1 cellular context compared by ENCODE assay signal in the genomic region with DNA sequence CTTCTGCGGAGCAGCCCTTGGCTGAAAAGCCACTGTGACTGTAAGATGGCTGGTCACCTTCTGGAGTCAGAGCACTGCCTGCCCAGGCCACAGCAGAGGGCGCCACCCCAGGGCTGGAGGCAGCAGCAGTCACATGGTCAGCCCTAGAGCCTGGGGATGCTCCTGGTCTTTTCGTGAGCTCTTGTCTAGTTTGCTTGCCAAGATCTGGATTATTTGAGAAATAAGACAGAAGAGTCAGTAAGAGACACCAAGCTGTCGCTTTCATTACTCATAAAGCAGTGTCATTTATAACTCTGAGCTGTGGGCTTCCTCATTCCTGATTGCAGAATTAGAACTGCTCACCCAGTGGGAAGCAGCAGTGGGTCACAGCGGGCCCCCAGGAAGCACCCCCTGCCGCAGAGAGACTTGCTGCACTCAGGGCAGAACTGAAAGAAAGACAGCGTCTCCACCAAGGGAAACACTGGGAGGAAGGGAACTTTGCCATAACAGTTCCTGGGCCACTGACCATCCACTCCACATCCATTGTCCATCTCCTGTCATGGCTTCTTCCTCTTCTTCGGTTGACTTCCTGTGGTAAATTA.
TF ChIP-seq lines count a peak whose summit lies in the region.

No MANE protein-coding gene starts in this region.

TF ChIP-seq in HepG2, 621 proteins besides CTCF, POLR2A, EP300 and RAD21 (continued from another document and continues in another):
- TF ChIP-seq, protein P1, sequence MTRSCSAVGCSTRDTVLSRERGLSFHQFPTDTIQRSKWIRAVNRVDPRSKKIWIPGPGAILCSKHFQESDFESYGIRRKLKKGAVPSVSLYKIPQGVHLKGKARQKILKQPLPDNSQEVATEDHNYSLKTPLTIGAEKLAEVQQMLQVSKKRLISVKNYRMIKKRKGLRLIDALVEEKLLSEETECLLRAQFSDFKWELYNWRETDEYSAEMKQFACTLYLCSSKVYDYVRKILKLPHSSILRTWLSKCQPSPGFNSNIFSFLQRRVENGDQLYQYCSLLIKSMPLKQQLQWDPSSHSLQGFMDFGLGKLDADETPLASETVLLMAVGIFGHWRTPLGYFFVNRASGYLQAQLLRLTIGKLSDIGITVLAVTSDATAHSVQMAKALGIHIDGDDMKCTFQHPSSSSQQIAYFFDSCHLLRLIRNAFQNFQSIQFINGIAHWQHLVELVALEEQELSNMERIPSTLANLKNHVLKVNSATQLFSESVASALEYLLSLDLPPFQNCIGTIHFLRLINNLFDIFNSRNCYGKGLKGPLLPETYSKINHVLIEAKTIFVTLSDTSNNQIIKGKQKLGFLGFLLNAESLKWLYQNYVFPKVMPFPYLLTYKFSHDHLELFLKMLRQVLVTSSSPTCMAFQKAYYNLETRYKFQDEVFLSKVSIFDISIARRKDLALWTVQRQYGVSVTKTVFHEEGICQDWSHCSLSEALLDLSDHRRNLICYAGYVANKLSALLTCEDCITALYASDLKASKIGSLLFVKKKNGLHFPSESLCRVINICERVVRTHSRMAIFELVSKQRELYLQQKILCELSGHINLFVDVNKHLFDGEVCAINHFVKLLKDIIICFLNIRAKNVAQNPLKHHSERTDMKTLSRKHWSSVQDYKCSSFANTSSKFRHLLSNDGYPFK (CRISPR knock-in tag; IDR thresholded peaks at IDR 0.05; ENCODE audit: borderline replicate concordance), result no peak
- no peak for TF ChIP-seq ZNF530 (CRISPR knock-in tag; IDR thresholded peaks at IDR 0.05; ENCODE audit: low read depth)
- 0 out of 2 replicates have a peak, but pooled peaks have one; percentile 26 for TF ChIP-seq SALL1 (CRISPR knock-in tag; IDR thresholded peaks at IDR 0.05)
- no peak for TF ChIP-seq ZNF235 (CRISPR knock-in tag; IDR thresholded peaks at IDR 0.05; ENCODE audit: borderline replicate concordance)
- no peak for TF ChIP-seq CREM (IDR thresholded peaks at IDR 0.05)
- TF ChIP-seq CREM (CRISPR knock-in tag; IDR thresholded peaks at IDR 0.05), result no peak
- peak; percentile 46; the same call in 1 of the 2 replicates for TF ChIP-seq SAP130 (CRISPR knock-in tag; IDR thresholded peaks at IDR 0.05; ENCODE audit: low read depth)
- TF ChIP-seq TRIM24 (CRISPR knock-in tag; IDR thresholded peaks at IDR 0.05), result no peak
- no peak for TF ChIP-seq ZFP41 (CRISPR knock-in tag; IDR thresholded peaks at IDR 0.05; ENCODE audit: borderline replicate concordance)
- no peak for TF ChIP-seq ZNF343 (CRISPR knock-in tag; IDR thresholded peaks at IDR 0.05)
- TF ChIP-seq ELF3 (CRISPR knock-in tag; IDR thresholded peaks at IDR 0.05), result no peak
- TF ChIP-seq, protein P2, sequence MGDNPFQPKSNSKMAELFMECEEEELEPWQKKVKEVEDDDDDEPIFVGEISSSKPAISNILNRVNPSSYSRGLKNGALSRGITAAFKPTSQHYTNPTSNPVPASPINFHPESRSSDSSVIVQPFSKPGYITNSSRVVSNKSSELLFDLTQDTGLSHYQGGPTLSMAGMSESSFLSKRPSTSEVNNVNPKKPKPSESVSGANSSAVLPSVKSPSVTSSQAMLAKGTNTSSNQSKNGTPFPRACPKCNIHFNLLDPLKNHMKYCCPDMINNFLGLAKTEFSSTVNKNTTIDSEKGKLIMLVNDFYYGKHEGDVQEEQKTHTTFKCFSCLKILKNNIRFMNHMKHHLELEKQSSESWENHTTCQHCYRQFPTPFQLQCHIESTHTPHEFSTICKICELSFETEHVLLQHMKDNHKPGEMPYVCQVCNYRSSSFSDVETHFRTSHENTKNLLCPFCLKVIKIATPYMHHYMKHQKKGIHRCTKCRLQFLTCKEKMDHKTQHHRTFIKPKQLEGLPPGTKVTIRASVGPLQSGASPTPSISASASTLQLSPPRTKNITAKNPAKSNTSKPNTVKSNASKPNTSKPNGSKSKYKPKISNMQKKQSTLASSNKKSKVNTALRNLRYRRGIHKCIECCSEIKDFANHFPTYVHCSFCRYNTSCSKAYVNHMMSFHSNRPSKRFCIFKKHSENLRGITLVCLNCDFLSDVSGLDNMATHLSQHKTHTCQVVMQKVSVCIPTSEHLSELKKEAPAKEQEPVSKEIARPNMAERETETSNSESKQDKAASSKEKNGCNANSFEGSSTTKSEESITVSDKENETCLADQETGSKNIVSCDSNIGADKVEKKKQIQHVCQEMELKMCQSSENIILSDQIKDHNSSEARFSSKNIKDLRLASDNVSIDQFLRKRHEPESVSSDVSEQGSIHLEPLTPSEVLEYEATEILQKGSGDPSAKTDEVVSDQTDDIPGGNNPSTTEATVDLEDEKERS (CRISPR knock-in tag; IDR thresholded peaks at IDR 0.05), result 0 out of 2 replicates have a peak, but pooled peaks have one; percentile 42
- no peak for TF ChIP-seq SYNCRIP (IDR thresholded peaks at IDR 0.05; ENCODE audit: insufficient read depth, low read depth, low read length)
- no peak for TF ChIP-seq ZNF430 (CRISPR knock-in tag; IDR thresholded peaks at IDR 0.05)
- no peak for TF ChIP-seq FOXA1 (IDR thresholded peaks at IDR 0.05)
- TF ChIP-seq FOXA1 (CRISPR knock-in tag; IDR thresholded peaks at IDR 0.05), result no peak
- no peak for TF ChIP-seq TAF15 (IDR thresholded peaks at IDR 0.05; ENCODE audit: low read depth, low read length, poor library complexity, severe bottlenecking)
- TF ChIP-seq ZNF724P (CRISPR knock-in tag; IDR thresholded peaks at IDR 0.05; ENCODE audit: borderline replicate concordance), result no peak
- TF ChIP-seq NR1H2 (CRISPR knock-in tag; IDR thresholded peaks at IDR 0.05; ENCODE audit: borderline replicate concordance, low read depth), result no peak
- no peak for TF ChIP-seq ZFAT (CRISPR knock-in tag; conservative IDR thresholded peaks at IDR 0.05)
- TF ChIP-seq, protein P3, sequence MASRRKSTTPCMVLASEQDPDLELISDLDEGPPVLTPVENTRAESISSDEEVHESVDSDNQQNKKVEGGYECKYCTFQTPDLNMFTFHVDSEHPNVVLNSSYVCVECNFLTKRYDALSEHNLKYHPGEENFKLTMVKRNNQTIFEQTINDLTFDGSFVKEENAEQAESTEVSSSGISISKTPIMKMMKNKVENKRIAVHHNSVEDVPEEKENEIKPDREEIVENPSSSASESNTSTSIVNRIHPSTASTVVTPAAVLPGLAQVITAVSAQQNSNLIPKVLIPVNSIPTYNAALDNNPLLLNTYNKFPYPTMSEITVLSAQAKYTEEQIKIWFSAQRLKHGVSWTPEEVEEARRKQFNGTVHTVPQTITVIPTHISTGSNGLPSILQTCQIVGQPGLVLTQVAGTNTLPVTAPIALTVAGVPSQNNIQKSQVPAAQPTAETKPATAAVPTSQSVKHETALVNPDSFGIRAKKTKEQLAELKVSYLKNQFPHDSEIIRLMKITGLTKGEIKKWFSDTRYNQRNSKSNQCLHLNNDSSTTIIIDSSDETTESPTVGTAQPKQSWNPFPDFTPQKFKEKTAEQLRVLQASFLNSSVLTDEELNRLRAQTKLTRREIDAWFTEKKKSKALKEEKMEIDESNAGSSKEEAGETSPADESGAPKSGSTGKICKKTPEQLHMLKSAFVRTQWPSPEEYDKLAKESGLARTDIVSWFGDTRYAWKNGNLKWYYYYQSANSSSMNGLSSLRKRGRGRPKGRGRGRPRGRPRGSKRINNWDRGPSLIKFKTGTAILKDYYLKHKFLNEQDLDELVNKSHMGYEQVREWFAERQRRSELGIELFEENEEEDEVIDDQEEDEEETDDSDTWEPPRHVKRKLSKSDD (CRISPR knock-in tag; IDR thresholded peaks at IDR 0.05; ENCODE audit: low read depth), result no peak
- no peak for TF ChIP-seq ZNF839 (CRISPR knock-in tag; IDR thresholded peaks at IDR 0.05; ENCODE audit: borderline replicate concordance)
- TF ChIP-seq, protein P4, sequence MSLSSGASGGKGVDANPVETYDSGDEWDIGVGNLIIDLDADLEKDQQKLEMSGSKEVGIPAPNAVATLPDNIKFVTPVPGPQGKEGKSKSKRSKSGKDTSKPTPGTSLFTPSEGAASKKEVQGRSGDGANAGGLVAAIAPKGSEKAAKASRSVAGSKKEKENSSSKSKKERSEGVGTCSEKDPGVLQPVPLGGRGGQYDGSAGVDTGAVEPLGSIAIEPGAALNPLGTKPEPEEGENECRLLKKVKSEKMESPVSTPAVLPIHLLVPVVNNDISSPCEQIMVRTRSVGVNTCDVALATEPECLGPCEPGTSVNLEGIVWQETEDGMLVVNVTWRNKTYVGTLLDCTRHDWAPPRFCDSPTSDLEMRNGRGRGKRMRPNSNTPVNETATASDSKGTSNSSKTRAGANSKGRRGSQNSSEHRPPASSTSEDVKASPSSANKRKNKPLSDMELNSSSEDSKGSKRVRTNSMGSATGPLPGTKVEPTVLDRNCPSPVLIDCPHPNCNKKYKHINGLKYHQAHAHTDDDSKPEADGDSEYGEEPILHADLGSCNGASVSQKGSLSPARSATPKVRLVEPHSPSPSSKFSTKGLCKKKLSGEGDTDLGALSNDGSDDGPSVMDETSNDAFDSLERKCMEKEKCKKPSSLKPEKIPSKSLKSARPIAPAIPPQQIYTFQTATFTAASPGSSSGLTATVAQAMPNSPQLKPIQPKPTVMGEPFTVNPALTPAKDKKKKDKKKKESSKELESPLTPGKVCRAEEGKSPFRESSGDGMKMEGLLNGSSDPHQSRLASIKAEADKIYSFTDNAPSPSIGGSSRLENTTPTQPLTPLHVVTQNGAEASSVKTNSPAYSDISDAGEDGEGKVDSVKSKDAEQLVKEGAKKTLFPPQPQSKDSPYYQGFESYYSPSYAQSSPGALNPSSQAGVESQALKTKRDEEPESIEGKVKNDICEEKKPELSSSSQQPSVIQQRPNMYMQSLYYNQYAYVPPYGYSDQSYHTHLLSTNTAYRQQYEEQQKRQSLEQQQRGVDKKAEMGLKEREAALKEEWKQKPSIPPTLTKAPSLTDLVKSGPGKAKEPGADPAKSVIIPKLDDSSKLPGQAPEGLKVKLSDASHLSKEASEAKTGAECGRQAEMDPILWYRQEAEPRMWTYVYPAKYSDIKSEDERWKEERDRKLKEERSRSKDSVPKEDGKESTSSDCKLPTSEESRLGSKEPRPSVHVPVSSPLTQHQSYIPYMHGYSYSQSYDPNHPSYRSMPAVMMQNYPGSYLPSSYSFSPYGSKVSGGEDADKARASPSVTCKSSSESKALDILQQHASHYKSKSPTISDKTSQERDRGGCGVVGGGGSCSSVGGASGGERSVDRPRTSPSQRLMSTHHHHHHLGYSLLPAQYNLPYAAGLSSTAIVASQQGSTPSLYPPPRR (CRISPR knock-in tag; IDR thresholded peaks at IDR 0.05; ENCODE audit: borderline replicate concordance), result no peak
- TF ChIP-seq, protein P5, sequence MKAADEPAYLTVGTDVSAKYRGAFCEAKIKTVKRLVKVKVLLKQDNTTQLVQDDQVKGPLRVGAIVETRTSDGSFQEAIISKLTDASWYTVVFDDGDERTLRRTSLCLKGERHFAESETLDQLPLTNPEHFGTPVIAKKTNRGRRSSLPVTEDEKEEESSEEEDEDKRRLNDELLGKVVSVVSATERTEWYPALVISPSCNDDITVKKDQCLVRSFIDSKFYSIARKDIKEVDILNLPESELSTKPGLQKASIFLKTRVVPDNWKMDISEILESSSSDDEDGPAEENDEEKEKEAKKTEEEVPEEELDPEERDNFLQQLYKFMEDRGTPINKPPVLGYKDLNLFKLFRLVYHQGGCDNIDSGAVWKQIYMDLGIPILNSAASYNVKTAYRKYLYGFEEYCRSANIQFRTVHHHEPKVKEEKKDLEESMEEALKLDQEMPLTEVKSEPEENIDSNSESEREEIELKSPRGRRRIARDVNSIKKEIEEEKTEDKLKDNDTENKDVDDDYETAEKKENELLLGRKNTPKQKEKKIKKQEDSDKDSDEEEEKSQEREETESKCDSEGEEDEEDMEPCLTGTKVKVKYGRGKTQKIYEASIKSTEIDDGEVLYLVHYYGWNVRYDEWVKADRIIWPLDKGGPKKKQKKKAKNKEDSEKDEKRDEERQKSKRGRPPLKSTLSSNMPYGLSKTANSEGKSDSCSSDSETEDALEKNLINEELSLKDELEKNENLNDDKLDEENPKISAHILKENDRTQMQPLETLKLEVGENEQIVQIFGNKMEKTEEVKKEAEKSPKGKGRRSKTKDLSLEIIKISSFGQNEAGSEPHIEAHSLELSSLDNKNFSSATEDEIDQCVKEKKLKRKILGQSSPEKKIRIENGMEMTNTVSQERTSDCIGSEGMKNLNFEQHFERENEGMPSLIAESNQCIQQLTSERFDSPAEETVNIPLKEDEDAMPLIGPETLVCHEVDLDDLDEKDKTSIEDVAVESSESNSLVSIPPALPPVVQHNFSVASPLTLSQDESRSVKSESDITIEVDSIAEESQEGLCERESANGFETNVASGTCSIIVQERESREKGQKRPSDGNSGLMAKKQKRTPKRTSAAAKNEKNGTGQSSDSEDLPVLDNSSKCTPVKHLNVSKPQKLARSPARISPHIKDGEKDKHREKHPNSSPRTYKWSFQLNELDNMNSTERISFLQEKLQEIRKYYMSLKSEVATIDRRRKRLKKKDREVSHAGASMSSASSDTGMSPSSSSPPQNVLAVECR (CRISPR knock-in tag; IDR thresholded peaks at IDR 0.05; ENCODE audit: borderline replicate concordance), result peak; percentile 23; the same call in 1 of the 2 replicates
- no peak for TF ChIP-seq ZNF746 (CRISPR knock-in tag; IDR thresholded peaks at IDR 0.05)
- TF ChIP-seq ZNF34 (CRISPR knock-in tag; IDR thresholded peaks at IDR 0.05; ENCODE audit: borderline replicate concordance), result no peak
- no peak for TF ChIP-seq ZNF207 (IDR thresholded peaks at IDR 0.05; ENCODE audit: borderline replicate concordance)
- TF ChIP-seq, protein P6, sequence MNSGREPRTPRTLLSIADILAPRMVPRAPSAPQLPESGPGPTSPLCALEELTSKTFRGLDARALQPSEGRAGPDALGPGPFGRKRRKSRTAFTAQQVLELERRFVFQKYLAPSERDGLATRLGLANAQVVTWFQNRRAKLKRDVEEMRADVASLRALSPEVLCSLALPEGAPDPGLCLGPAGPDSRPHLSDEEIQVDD (CRISPR knock-in tag; IDR thresholded peaks at IDR 0.05; ENCODE audit: borderline replicate concordance), result no peak
- TF ChIP-seq ZNF484 (CRISPR knock-in tag; IDR thresholded peaks at IDR 0.05; ENCODE audit: borderline replicate concordance, low read depth), result no peak
- no peak for TF ChIP-seq ZNF296 (CRISPR knock-in tag; conservative IDR thresholded peaks at IDR 0.05)
- no peak for TF ChIP-seq CBX5 (CRISPR knock-in tag; IDR thresholded peaks at IDR 0.05; ENCODE audit: borderline replicate concordance)
- no peak for TF ChIP-seq MAF1 (CRISPR knock-in tag; IDR thresholded peaks at IDR 0.05; ENCODE audit: borderline replicate concordance)
- no peak for TF ChIP-seq HES4 (CRISPR knock-in tag; IDR thresholded peaks at IDR 0.05; ENCODE audit: borderline replicate concordance)
- no peak for TF ChIP-seq ZNF256 (CRISPR knock-in tag; conservative IDR thresholded peaks at IDR 0.05)
- no peak for TF ChIP-seq ZNF121 (CRISPR knock-in tag; IDR thresholded peaks at IDR 0.05)
- TF ChIP-seq ZNF781 (CRISPR knock-in tag; IDR thresholded peaks at IDR 0.05; ENCODE audit: borderline replicate concordance, not compliant biosample characterization), result no peak
- TF ChIP-seq, protein P7, sequence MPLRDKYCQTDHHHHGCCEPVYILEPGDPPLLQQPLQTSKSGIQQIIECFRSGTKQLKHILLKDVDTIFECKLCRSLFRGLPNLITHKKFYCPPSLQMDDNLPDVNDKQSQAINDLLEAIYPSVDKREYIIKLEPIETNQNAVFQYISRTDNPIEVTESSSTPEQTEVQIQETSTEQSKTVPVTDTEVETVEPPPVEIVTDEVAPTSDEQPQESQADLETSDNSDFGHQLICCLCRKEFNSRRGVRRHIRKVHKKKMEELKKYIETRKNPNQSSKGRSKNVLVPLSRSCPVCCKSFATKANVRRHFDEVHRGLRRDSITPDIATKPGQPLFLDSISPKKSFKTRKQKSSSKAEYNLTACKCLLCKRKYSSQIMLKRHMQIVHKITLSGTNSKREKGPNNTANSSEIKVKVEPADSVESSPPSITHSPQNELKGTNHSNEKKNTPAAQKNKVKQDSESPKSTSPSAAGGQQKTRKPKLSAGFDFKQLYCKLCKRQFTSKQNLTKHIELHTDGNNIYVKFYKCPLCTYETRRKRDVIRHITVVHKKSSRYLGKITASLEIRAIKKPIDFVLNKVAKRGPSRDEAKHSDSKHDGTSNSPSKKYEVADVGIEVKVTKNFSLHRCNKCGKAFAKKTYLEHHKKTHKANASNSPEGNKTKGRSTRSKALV (CRISPR knock-in tag; IDR thresholded peaks at IDR 0.05), result no peak
- TF ChIP-seq FOXK1 (CRISPR knock-in tag; IDR thresholded peaks at IDR 0.05; ENCODE audit: borderline replicate concordance, low read depth), result no peak
